In genomic region chr19:15432018-15432494, GRCh38 we compare ENCODE assay signal across 8 cellular contexts. TPM values are rescaled to one million over a fixed set of nuclear protein-coding genes. Genes with fewer than 3 reads are reported as not detected.
DNase-seq lines count a peak whose midpoint lies in the region; ATAC-seq and TF ChIP-seq lines count a peak whose summit lies in the region.

No MANE protein-coding gene starts in this region.

- H3K9me3 ChIP-seq in ascending aorta (no peaks in the 10 kb centered on the region), left lung (no peaks in the 10 kb centered on the region), stomach smooth muscle (ENCODE audit: control insufficient read depth in 2 of 2, low read length in 2 of 2) (no peaks in the 10 kb centered on the region)

- TF ChIP-seq CTCF in GM10248 (IDR thresholded peaks at IDR 0.05; ENCODE audit: control extremely low read depth, extremely low read depth, low read depth, missing control alignments) (no peak), ascending aorta (IDR thresholded peaks at IDR 0.05) (no peak), left lung (IDR thresholded peaks at IDR 0.05) (no peak)

- H3K4me3 ChIP-seq in ascending aorta, result peak overlapping the region; percentile 83 to 95
- peak overlapping the region; percentile 61 to 76 for H3K4me3 ChIP-seq in left lung
- peak overlapping the region; percentile 87 to 88 for H3K4me3 ChIP-seq in stomach smooth muscle (ENCODE audit: low read length in 2 of 2)

- DNase-seq in GM10248 (ENCODE audit: extremely low spot score), result peak; percentile 45
- DNase-seq in HT-29 (ENCODE audit: low spot score), result peak; percentile 3
- no peak for DNase-seq in ascending aorta (ENCODE audit: low spot score in 2 of 2)
- no peak for DNase-seq in left lung
- no peak for DNase-seq in HuH-7 (ENCODE audit: low spot score)
- DNase-seq in cerebellar nuclear complex (lab: John Stamatoyannopoulos, UW), result no peak
- no peak for DNase-seq in inferior parietal cortex (ENCODE audit: extremely low spot score)

- intact Hi-C loops in ascending aorta (cut with DNase I), result loop anchor here (1.0 to 5.0 kb wide), 3 partner anchors 13 to 235 kb away; no protein-coding TSS in a partner anchor
- intact Hi-C loops in left lung (cut with DNase I), result no loop called here

- H3K36me3 ChIP-seq in ascending aorta, result peaks cover 17 to 23% of the 10 kb centered on the region in 2 donors
- peaks cover 0 to 35% of the 10 kb centered on the region in 2 donors for H3K36me3 ChIP-seq in left lung
- H3K36me3 ChIP-seq in stomach smooth muscle (ENCODE audit: control insufficient read depth in 2 of 2, insufficient read depth in 2 of 2, low read length in 2 of 2), result peaks cover 0 to 8% of the 10 kb centered on the region in 2 donors

- H3K4me1 ChIP-seq in ascending aorta (peaks cover 8 to 29% of the 10 kb centered on the region in 2 donors), left lung (peaks cover 16 to 38% of the 10 kb centered on the region in 2 donors), stomach smooth muscle (ENCODE audit: control insufficient read depth, insufficient read depth, low read length) (peaks cover 38% of the 10 kb centered on the region)

- no peak for ATAC-seq in left lung

- H3K27me3 ChIP-seq in ascending aorta, result no peaks in the 10 kb centered on the region
- no peaks in the 10 kb centered on the region for H3K27me3 ChIP-seq in left lung
- H3K27me3 ChIP-seq in stomach smooth muscle (ENCODE audit: control insufficient read depth in 1 of 2, insufficient read depth in 2 of 2, low read length in 2 of 2), result no peaks in the 10 kb centered on the region

- H3K9ac ChIP-seq in stomach smooth muscle (ENCODE audit: low read length in 2 of 2), result peak overlapping the region; percentile 64 to 82

- CTCF ChIA-PET in GM10248 (lab: Yijun Ruan, JAX), result interaction anchor here (2.0 to 4.0 kb wide), 2 partner anchors 12 to 13 kb away, joined by 15 to 44 read pairs; partner anchors contain the start of gene AKAP8L

- POLR2A ChIA-PET in GM10248 (lab: Yijun Ruan, JAX), result interaction anchor here (0.6 kb wide), 1 partner anchor 224 kb away, joined by 3 read pairs; no protein-coding TSS in a partner anchor

- peak overlapping the region; percentile 58 to 65 for H3K27ac ChIP-seq in ascending aorta
- H3K27ac ChIP-seq in left lung, result peak overlapping the region in 1 of 2 donors; percentile 69
- peak overlapping the region; percentile 11 for H3K27ac ChIP-seq in stomach smooth muscle (ENCODE audit: low read length)

RNA-seq across cellular contexts. Expression of gene AKAP8L, which starts 13.3 kb away (rescaled TPM):
- total RNA-seq in HT-29 (2014; rRNA removed; shearing (Covaris generic)), result 66.2 and 66.3 TPM in 2 replicates
- total RNA-seq in ascending aorta, result 143 TPM
- total RNA-seq in left lung, result 10 to 100 TPM; 76.4 to 81.1 TPM

RNA-seq across cellular contexts. Expression of gene WIZ, which starts 17.7 kb away (rescaled TPM):
- 18.4 and 32.9 TPM in 2 replicates for total RNA-seq in HT-29 (2014; rRNA removed; shearing (Covaris generic))
- 90.4 TPM for total RNA-seq in ascending aorta
- 10 to 100 TPM; 31.0 to 36.2 TPM for total RNA-seq in left lung

RNA-seq across cellular contexts. Expression of gene RASAL3, which starts 32.3 kb away (rescaled TPM):
- not detected in 2 replicates for total RNA-seq in HT-29 (2014; rRNA removed; shearing (Covaris generic))
- 4.4 TPM for total RNA-seq in ascending aorta
- total RNA-seq in left lung, result 10 to 100 TPM in 1 of 2 donors, 1 to 10 TPM in 1; 7.6 to 27.1 TPM

RNA-seq across cellular contexts. Expression of gene PGLYRP2, which starts 47.2 kb away (rescaled TPM):
- not detected in 2 replicates for total RNA-seq in HT-29 (2014; rRNA removed; shearing (Covaris generic))
- total RNA-seq in ascending aorta (not detected), left lung (not detected)

RNA-seq across cellular contexts. Expression of gene AKAP8, which starts 52.5 kb away (rescaled TPM):
- 41.7 and 50.4 TPM in 2 replicates for total RNA-seq in HT-29 (2014; rRNA removed; shearing (Covaris generic))
- 17.0 TPM for total RNA-seq in ascending aorta
- total RNA-seq in left lung, result 10 to 100 TPM; 19.5 to 36.8 TPM

Comparison
In these comparisons a context has a peak if more than half of its experiments do, and no peak if none do; other contexts are left out.
1. DNase-seq: peak in GM10248 (single experiment) and HT-29 (single experiment); none in ascending aorta (0 of 2), left lung (0 of 2), HuH-7 (single experiment), cerebellar nuclear complex (0 of 2) and inferior parietal cortex (single experiment).
2. Peak in every context shown above with its lines, with median percentiles within 50 percentile points of each other: H3K4me3 ChIP-seq.